9 cellular contexts compared by ENCODE assay signal in genomic region chr10:35635576-35635975, GRCh38. TPM values are rescaled to one million over a fixed set of nuclear protein-coding genes. Genes with fewer than 3 reads are reported as not detected.
DNase-seq lines count a peak whose midpoint lies in the region; ATAC-seq, FAIRE-seq and TF ChIP-seq lines count a peak whose summit lies in the region.
"Had no signal": no experiment of that assay in that cellular context is flagged by ENCODE, and none has a peak within 500 bp of the region (broad histone marks: within the 10 kb centered on the region; RNA-seq: fewer than 3 reads in every experiment).

No MANE protein-coding gene starts in this region.

- no peak overlapping the region for H3K4me2 ChIP-seq in mesendoderm (ENCODE audit: low read length)

- H2BK5ac ChIP-seq in mesendoderm (ENCODE audit: low read length), result no peak overlapping the region

- H3K79me2 ChIP-seq in mesendoderm (ENCODE audit: control insufficient read depth, insufficient read depth, low read length), result peaks cover 2% of the 10 kb centered on the region

- no peak overlapping the region for H4K8ac ChIP-seq in mesendoderm (ENCODE audit: low read depth, low read length)

- no peaks in the 10 kb centered on the region for H3K79me1 ChIP-seq in mesendoderm (ENCODE audit: low read length)

- POLR2A ChIA-PET in HEK293 (lab: Yijun Ruan, JAX), result interaction anchor here (0.6 kb wide), 1 partner anchor 516 kb away, joined by 4 read pairs; no protein-coding TSS in a partner anchor

- H3K36me3 ChIP-seq in HEK293 (ENCODE audit: control insufficient read depth in 2 of 2, insufficient read depth in 1 of 2, low read length in 2 of 2) (peaks cover 0 to 6% of the 10 kb centered on the region in 2 experiments; a peak in 1 of 3 replicates), mesendoderm (ENCODE audit: control insufficient read depth, insufficient read depth, low read length) (no peaks in the 10 kb centered on the region)

- peaks cover 32 to 43% of the 10 kb centered on the region in 2 donors for H3K27me3 Mint-ChIP-seq in effector memory CD8-positive, alpha-beta T cell

- CTCF ChIA-PET in HEK293 (lab: Yijun Ruan, JAX), result interaction anchor here (0.6 to 4.2 kb wide), 40 partner anchors 9 to 1748 kb away, joined by 3 to 55 read pairs (median 4); no protein-coding TSS in a partner anchor

- H3K56ac ChIP-seq in mesendoderm (ENCODE audit: low read length), result no peak overlapping the region

- H4K5ac ChIP-seq in mesendoderm (ENCODE audit: low read length), result no peak overlapping the region

- WGBS in mesendoderm (ENCODE audit: extremely low coverage, insufficient coverage, low lambda C conversion rate), result no CpG with 5 or more reads among the region's 6 CpGs

- peak; percentile 52 for TF ChIP-seq CTCF in HEK293 (tag by site-specific recombination; IDR thresholded peaks at IDR 0.05)

- H2BK15ac ChIP-seq in mesendoderm (replicated peaks; ENCODE audit: low read depth), result no peak overlapping the region

- H3K4me3 Mint-ChIP-seq in effector memory CD8-positive, alpha-beta T cell, result no peak overlapping the region

- no peak overlapping the region for H3K27ac ChIP-seq in HEK293 (ENCODE audit: extremely low read depth, low read depth, low read length)
- no peak overlapping the region for H3K27ac ChIP-seq in mesendoderm (ENCODE audit: low read depth, low read length)

- H3K9ac ChIP-seq in mesendoderm (ENCODE audit: low read length), result no peak overlapping the region

- H3K18ac ChIP-seq in mesendoderm (ENCODE audit: low read length), result no peak overlapping the region

- H3K4me1 Mint-ChIP-seq in effector memory CD8-positive, alpha-beta T cell (ENCODE audit: low read depth in 2 of 2), result peaks cover 8 to 10% of the 10 kb centered on the region in 2 donors

- intact Hi-C loops in Right ventricle myocardium inferior (cut with DNase I), result loop anchor here (1.0 to 5.0 kb wide), 3 partner anchors 1092 to 1247 kb away; no protein-coding TSS in a partner anchor
- intact Hi-C loops in cardiac septum (cut with DNase I), result loop anchor here (2.0 to 5.0 kb wide), 2 partner anchors 1143 to 1242 kb away; no protein-coding TSS in a partner anchor

- H3K27me3 ChIP-seq in mesendoderm (ENCODE audit: insufficient read depth, low read length, poor library complexity), result no peaks in the 10 kb centered on the region

- peak; percentile 70 for ATAC-seq in Right ventricle myocardium inferior
- ATAC-seq in effector memory CD8-positive, alpha-beta T cell (replicated peaks), result peak; percentile 75

- no peak overlapping the region for H3K23ac ChIP-seq in mesendoderm (ENCODE audit: low read length)

- DNase-seq in Right ventricle myocardium inferior (ENCODE audit: missing footprints), result no peak
- no peak for DNase-seq in cardiac septum (ENCODE audit: low spot score)
- peak; percentile 32 for DNase-seq in NCI-H1092 (lab: John Stamatoyannopoulos, UW)
- peak; percentile 12 for DNase-seq in T-helper 9 cell
- peak; percentile 25 to 44 (median 35) for DNase-seq in effector memory CD8-positive, alpha-beta T cell
- DNase-seq in mesendoderm, result peak; percentile 83
- DNase-seq in urothelium cell line (ENCODE audit: low spot score), result peak; percentile 60

- no peak overlapping the region for H3K27ac Mint-ChIP-seq in effector memory CD8-positive, alpha-beta T cell

- H2AK5ac ChIP-seq in mesendoderm (ENCODE audit: low read length), result no peak overlapping the region

- no peak overlapping the region for H2BK120ac ChIP-seq in mesendoderm (ENCODE audit: low read depth, low read length)

- H3K4ac ChIP-seq in mesendoderm (ENCODE audit: low read depth, low read length), result no peak overlapping the region

- H3K4me1 ChIP-seq in HEK293 (ENCODE audit: control insufficient read depth, insufficient read depth, low read length) (peaks cover 3% of the 10 kb centered on the region), mesendoderm (ENCODE audit: control insufficient read depth, low read depth, low read length) (peaks cover 2% of the 10 kb centered on the region)

- FAIRE-seq in urothelium cell line (lab: Jason Lieb, UNC), result no peak

- H3K9me3 Mint-ChIP-seq in effector memory CD8-positive, alpha-beta T cell, result no peaks in the 10 kb centered on the region

- H3K9me3 ChIP-seq in HEK293 (ENCODE audit: control insufficient read depth, insufficient read depth, low read depth, low read length), result no peaks in the 10 kb centered on the region

- no peaks in the 10 kb centered on the region for H3K36me3 Mint-ChIP-seq in effector memory CD8-positive, alpha-beta T cell (ENCODE audit: insufficient read depth)

- H3K4me3 ChIP-seq in HEK293 (ENCODE audit: low read depth, low read length), result no peak overlapping the region
- H3K4me3 ChIP-seq in mesendoderm (ENCODE audit: low read length), result no peak overlapping the region

TF ChIP-seq in HEK293, 187 proteins besides CTCF, POLR2A, EP300 and RAD21 (continues in another document):
- TF ChIP-seq ZNF600 (tag by site-specific recombination; IDR thresholded peaks at IDR 0.05), result peak; percentile 40; the same call in 1 of the 2 replicates
- peak; percentile 82; the same call in 1 of the 2 replicates for TF ChIP-seq ZNF660 (tag by site-specific recombination; IDR thresholded peaks at IDR 0.05)
- 0 out of 2 replicates have a peak, but pooled peaks have one; percentile 38 for TF ChIP-seq ZNF561 (tag by site-specific recombination; IDR thresholded peaks at IDR 0.05; ENCODE audit: borderline replicate concordance)
- no peak for TF ChIP-seq KLF9 (tag by site-specific recombination; IDR thresholded peaks at IDR 0.05; ENCODE audit: low read depth)
- TF ChIP-seq ZNF24 (tag by site-specific recombination; IDR thresholded peaks at IDR 0.05), result peak; percentile 99
- no peak for TF ChIP-seq ZNF626 (tag by site-specific recombination; IDR thresholded peaks at IDR 0.05)
- peak; percentile 85 for TF ChIP-seq ZSCAN30 (tag by site-specific recombination; IDR thresholded peaks at IDR 0.05)
- TF ChIP-seq GFI1B (tag by site-specific recombination; IDR thresholded peaks at IDR 0.05), result peak; percentile 97
- TF ChIP-seq PRDM1 (tag by site-specific recombination; IDR thresholded peaks at IDR 0.05), result peak; percentile 98
- 0 out of 2 replicates have a peak, but pooled peaks have one; percentile 23 for TF ChIP-seq ZFP37 (tag by site-specific recombination; IDR thresholded peaks at IDR 0.05)
- no peak for TF ChIP-seq AEBP2 (tag by site-specific recombination; IDR thresholded peaks at IDR 0.05; ENCODE audit: borderline replicate concordance)
- peak; percentile 49 for TF ChIP-seq OSR2 (tag by site-specific recombination; IDR thresholded peaks at IDR 0.05)
- no peak for TF ChIP-seq PBX3 (CRISPR knock-in tag; IDR thresholded peaks at IDR 0.05)
- peak; percentile 33; the same call in 1 of the 2 replicates for TF ChIP-seq ZNF366 (tag by site-specific recombination; conservative IDR thresholded peaks at IDR 0.05)
- no peak for TF ChIP-seq ZNF404 (tag by site-specific recombination; IDR thresholded peaks at IDR 0.05)
- TF ChIP-seq ZNF311 (tag by site-specific recombination; IDR thresholded peaks at IDR 0.05; ENCODE audit: borderline replicate concordance), result no peak
- TF ChIP-seq ZNF223 (tag by site-specific recombination; IDR thresholded peaks at IDR 0.05), result no peak
- no peak for TF ChIP-seq GLIS2 (tag by site-specific recombination; IDR thresholded peaks at IDR 0.05)

RNA-seq across cellular contexts. Expression of gene FZD8, which starts 6.5 kb away (rescaled TPM):
- total RNA-seq in Right ventricle myocardium inferior (9.0 TPM), cardiac septum (7.7 TPM)
- polyA plus RNA-seq in mesendoderm (2013, experiment 1 of 2), result 6.6 TPM
- 6.2 TPM for polyA plus RNA-seq in mesendoderm (2013, experiment 2 of 2)

RNA-seq across cellular contexts. Expression of gene GJD4, which starts 30.4 kb away (rescaled TPM):
- not detected for total RNA-seq in Right ventricle myocardium inferior
- total RNA-seq in cardiac septum, result not detected
- polyA plus RNA-seq in mesendoderm (2013, experiment 1 of 2), result 0.03 TPM
- polyA plus RNA-seq in mesendoderm (2013, experiment 2 of 2), result 0.03 TPM
- total RNA-seq: glomerular endothelial cell had no signal

Comparison
In these comparisons a context has a peak if more than half of its experiments do, and no peak if none do; other contexts are left out.
1. DNase-seq: peak in NCI-H1092 (single experiment), T-helper 9 cell (single experiment), effector memory CD8-positive, alpha-beta T cell (3 of 3), mesendoderm (single experiment) and urothelium cell line (single experiment); none in Right ventricle myocardium inferior (single experiment) and cardiac septum (single experiment).